ENCODE assay signal across 8 cellular contexts in genomic region chr17:28901866-28902818, GRCh38. TPM values are rescaled to one million over a fixed set of nuclear protein-coding genes. Genes with fewer than 3 reads are reported as not detected.
DNase-seq lines count a peak whose midpoint lies in the region; ATAC-seq and TF ChIP-seq lines count a peak whose summit lies in the region.

No MANE protein-coding gene starts in this region.

- no peak for TF ChIP-seq POLR2A in HCT116 (IDR thresholded peaks at IDR 0.05; ENCODE audit: borderline replicate concordance, extremely low read depth, insufficient read depth, insufficient read length)
- no peak for TF ChIP-seq POLR2A in breast epithelium (IDR thresholded peaks at IDR 0.05)

- H3K79me2 ChIP-seq in HCT116 (ENCODE audit: insufficient read depth, low read length) = peaks cover 3% of the 10 kb centered on the region; the same call in 1 of the 2 replicates

- H3K27me3 ChIP-seq in HCT116 (ENCODE audit: insufficient read depth, low read length) (no peaks in the 10 kb centered on the region), breast epithelium (no peaks in the 10 kb centered on the region), layer of hippocampus (ENCODE audit: control insufficient read depth, insufficient read depth, low read length) (no peaks in the 10 kb centered on the region)

- H3K4me2 ChIP-seq in HCT116 (ENCODE audit: low read length) = peak overlapping the region; percentile 87

- POLR2A ChIA-PET in HCT116 (lab: Charles Lee) = interaction anchor here (1.8 kb wide), 1 partner anchor 183 kb away, joined by 8 read pairs; the partner anchor contains the start of gene RPL23A

- DNase-seq in ELR (ENCODE audit: low read depth) (peak; percentile 59), HCT116 (ENCODE audit: low read depth, low spot score) (no peak), MV-4-11 (lab: John Stamatoyannopoulos, UW) (peak; percentile 32), T-helper 17 cell (no peak), breast epithelium (ENCODE audit: low spot score in 2 of 2) (no peak), GDM1 (lab: John Stamatoyannopoulos, UW) (no peak)
- DNase-seq in stimulated activated CD4-positive, alpha-beta T cell treated with anti-CD3 and anti-CD28 coated beads, Interleukin-2, amount 100 ng/mL, for 48 hours = peak; percentile 47 to 49

- intact Hi-C loops in HCT116 (cut with micrococcal nuclease) (loop anchor here (2.0 to 10.0 kb wide), 3 partner anchors 140 to 257 kb away; partner anchors contain the start of genes BLTP2 and TLCD1), breast epithelium (cut with DNase I; ENCODE audit: low total_unique reads) (loop anchor here (1.0 to 10.0 kb wide), 2 partner anchors 40 to 157 kb away; partner anchors contain the start of gene TRAF4)

- TF ChIP-seq CTCF in HCT116 (IDR thresholded peaks at IDR 0.05 in 2 of 3, conservative IDR thresholded peaks at IDR 0.05 in 1 of 3; ENCODE audit: borderline replicate concordance in 1 of 3, insufficient read depth in 1 of 3, low read depth in 2 of 3, low read length in 2 of 3) (no peak), breast epithelium (IDR thresholded peaks at IDR 0.05) (no peak)

- peak overlapping the region; percentile 85 for H3K9ac ChIP-seq in HCT116 (ENCODE audit: low read length)

- peak overlapping the region; percentile 91 for H3K27ac Mint-ChIP-seq in T-helper 17 cell

- H2AFZ ChIP-seq in HCT116 (ENCODE audit: low read depth, low read length, poor library complexity, severe bottlenecking) = no peak overlapping the region

- H3K27ac ChIP-seq in HCT116 (ENCODE audit: low read depth, low read length) = peak overlapping the region; percentile 69
- peak overlapping the region; percentile 86 to 94 for H3K27ac ChIP-seq in breast epithelium
- H3K27ac ChIP-seq in layer of hippocampus (ENCODE audit: low read depth, low read length) = peak overlapping the region; percentile 56

- no peaks in the 10 kb centered on the region for H4K20me1 ChIP-seq in HCT116 (ENCODE audit: insufficient read depth)

- H3K4me1 Mint-ChIP-seq in T-helper 17 cell = peaks cover 37% of the 10 kb centered on the region

- H3K36me3 ChIP-seq in HCT116 (ENCODE audit: control insufficient read depth in 1 of 2, insufficient read depth in 2 of 2, low read length in 2 of 2) = peaks cover 6 to 8% of the 10 kb centered on the region in 2 experiments; a peak in 1 of 4 replicates
- H3K36me3 ChIP-seq in breast epithelium = no peaks in the 10 kb centered on the region

- RAD21 ChIA-PET in HCT116 (lab: Charles Lee; ENCODE audit: low non-redundant PET in 1 of 2, low total read pairs in 2 of 2, uncharacterized antibody in 2 of 2, unreplicated experiment in 2 of 2) = interaction anchor here in 1 of 2 experiments (1.3 kb wide), 1 partner anchor 176 kb away, joined by 3 read pairs; the partner anchor contains the start of gene TLCD1

- H3K4me1 ChIP-seq in HCT116 (ENCODE audit: control insufficient read depth in 1 of 2, insufficient read depth in 2 of 2, low read length in 2 of 2) = peaks cover 14 to 27% of the 10 kb centered on the region in 2 experiments; a peak in 3 of 4 replicates
- H3K4me1 ChIP-seq in breast epithelium = peaks cover 0 to 5% of the 10 kb centered on the region in 2 donors

- CTCF ChIA-PET in HCT116 (lab: Charles Lee) = interaction anchor here (1.0 to 1.9 kb wide), 5 partner anchors 23 to 175 kb away, joined by 3 to 10 read pairs (median 5); no protein-coding TSS in a partner anchor

- no TSS peak for BruUV-seq in HCT116 (replicated peaks; lab: Mats Ljungman, UMichigan)

- no peaks in the 10 kb centered on the region for H3K9me3 ChIP-seq in HCT116 (ENCODE audit: control insufficient read depth in 1 of 2, insufficient read depth in 1 of 2, low read depth in 1 of 2, low read length in 2 of 2)
- H3K9me3 ChIP-seq in T-helper 17 cell (ENCODE audit: control insufficient read depth, low read length, poor library complexity, severe bottlenecking) = no peaks in the 10 kb centered on the region
- no peaks in the 10 kb centered on the region for H3K9me3 ChIP-seq in breast epithelium

- peak overlapping the region; percentile 96 for H3K4me3 Mint-ChIP-seq in T-helper 17 cell

- peak; percentile 32 for ATAC-seq in HCT116
- ATAC-seq in T-helper 17 cell = peak; percentile 47

- H3K4me3 ChIP-seq in HCT116 (replicated peaks in 1 of 2; ENCODE audit: low read depth in 1 of 2, low read length in 2 of 2) (peak overlapping the region; percentile 70 to 84), breast epithelium (peak overlapping the region; percentile 67 to 98 (median 76))

- H3K27me3 Mint-ChIP-seq in T-helper 17 cell = no peaks in the 10 kb centered on the region

- no peak for TF ChIP-seq RAD21 in HCT116 (IDR thresholded peaks at IDR 0.05; ENCODE audit: low read depth)

- H3K36me3 Mint-ChIP-seq in T-helper 17 cell (ENCODE audit: low read depth) = peaks cover 5% of the 10 kb centered on the region

- no peaks in the 10 kb centered on the region for H3K9me2 ChIP-seq in HCT116 (ENCODE audit: insufficient read depth)

TF ChIP-seq in HCT116, 20 proteins besides CTCF, POLR2A, EP300 and RAD21 (continues in another document):
- TF ChIP-seq SRF (IDR thresholded peaks at IDR 0.05; ENCODE audit: low read depth) (no peak), REST (IDR thresholded peaks at IDR 0.05; ENCODE audit: low read depth) (no peak), JUND (IDR thresholded peaks at IDR 0.05) (no peak), EZH2 (IDR thresholded peaks at IDR 0.05) (no peak), FOSL1 (IDR thresholded peaks at IDR 0.05; ENCODE audit: low read depth) (no peak), CEBPB (IDR thresholded peaks at IDR 0.05; ENCODE audit: low read depth) (no peak), EGR1 (IDR thresholded peaks at IDR 0.05; ENCODE audit: low read depth) (no peak), MAX (IDR thresholded peaks at IDR 0.05) (no peak), SP1 (IDR thresholded peaks at IDR 0.05; ENCODE audit: low read depth) (no peak), SIN3A (IDR thresholded peaks at IDR 0.05; ENCODE audit: low read depth) (no peak), POLR2AphosphoS5 (IDR thresholded peaks at IDR 0.05; ENCODE audit: low read depth, low read length) (no peak), YY1 (IDR thresholded peaks at IDR 0.05; ENCODE audit: extremely low read depth, insufficient replicate concordance, low read depth, low read length) (no peak), EZH2phosphoT487 (IDR thresholded peaks at IDR 0.05; ENCODE audit: borderline replicate concordance) (no peak), ZFX (IDR thresholded peaks at IDR 0.05) (no peak; the same call in 1 of the 2 replicates), ELF1 (IDR thresholded peaks at IDR 0.05; ENCODE audit: borderline replicate concordance, low read depth) (no peak), ZNF274 (IDR thresholded peaks at IDR 0.05; ENCODE audit: low read depth, low read length) (no peak)

RNA-seq across cellular contexts. Expression of gene DHRS13, which starts 0.7 kb away (rescaled TPM):
- total RNA-seq in HCT116 (2021; ENCODE audit: unreplicated experiment) (13.5 TPM), T-helper 17 cell (10 to 100 TPM; 21.0 TPM), breast epithelium (10 to 100 TPM in 2 of 3 donors, 1 to 10 TPM in 1; 3.2 to 20.6 (median 14.2) TPM)
- 5.6 and 7.3 TPM in 2 replicates for polyA plus RNA-seq in HCT116 (2012)

RNA-seq across cellular contexts. Expression of gene FLOT2, which starts 4.6 kb away (rescaled TPM):
- total RNA-seq in HCT116 (2021; ENCODE audit: unreplicated experiment) = 98.1 TPM
- polyA plus RNA-seq in HCT116 (2012) = 58.9 and 59.8 TPM in 2 replicates
- total RNA-seq in T-helper 17 cell = 100 to 1,000 TPM; 132 to 147 TPM
- total RNA-seq in breast epithelium = 10 to 100 TPM; 49.8 to 78.3 (median 56.9) TPM

RNA-seq across cellular contexts. Expression of gene ERAL1, which starts 47.3 kb away (rescaled TPM):
- total RNA-seq in HCT116 (2021; ENCODE audit: unreplicated experiment) (52.0 TPM), T-helper 17 cell (10 to 100 TPM; 19.0 to 20.5 TPM), breast epithelium (10 to 100 TPM; 24.3 to 51.2 (median 26.4) TPM)
- 48.8 and 59.9 TPM in 2 replicates for polyA plus RNA-seq in HCT116 (2012)

RNA-seq across cellular contexts. Expression of gene PHF12, which starts 49.2 kb away (rescaled TPM):
- total RNA-seq in HCT116 (2021; ENCODE audit: unreplicated experiment) (35.7 TPM), T-helper 17 cell (100 to 1,000 TPM; 164 to 174 TPM), breast epithelium (10 to 100 TPM; 32.2 to 42.9 (median 40.3) TPM)
- polyA plus RNA-seq in HCT116 (2012) = 29.2 and 33.0 TPM in 2 replicates

RNA-seq across cellular contexts. Expression of gene FAM222B, which starts 59.6 kb away (rescaled TPM):
- total RNA-seq in HCT116 (2021; ENCODE audit: unreplicated experiment) (22.7 TPM), T-helper 17 cell (10 to 100 TPM; 18.3 to 22.6 TPM), breast epithelium (10 to 100 TPM in 2 of 3 donors, 1 to 10 TPM in 1; 9.7 to 12.0 (median 10.5) TPM)
- polyA plus RNA-seq in HCT116 (2012) = 14.8 and 15.0 TPM in 2 replicates

Comparison
In these comparisons a context has a peak if more than half of its experiments do, and no peak if none do; other contexts are left out.
1. DNase-seq: peak in ELR (single experiment), MV-4-11 (single experiment) and stimulated activated CD4-positive, alpha-beta T cell treated with anti-CD3 and anti-CD28 coated beads, Interleukin-2, amount 100 ng/mL, for 48 hours (2 of 2); none in HCT116 (single experiment), T-helper 17 cell (0 of 3), breast epithelium (0 of 2) and GDM1 (single experiment).
2. Peak in every context shown above with its lines, with median percentiles within 50 percentile points of each other: H3K27ac ChIP-seq.